Comparison of ENCODE assay signal across 9 cellular contexts in genomic region chr1:160416369-160416768, GRCh38. TPM values are rescaled to one million over a fixed set of nuclear protein-coding genes. Genes with fewer than 3 reads are reported as not detected.
A peak's percentile ranks its signal among the peaks of the same experiment; 100 is the strongest.
DNase-seq lines count a peak whose midpoint lies in the region; ATAC-seq and TF ChIP-seq lines count a peak whose summit lies in the region.
"Had no signal": no experiment of that assay in that cellular context is flagged by ENCODE, and none has a peak within 500 bp of the region (broad histone marks: within the 10 kb centered on the region; RNA-seq: fewer than 3 reads in every experiment).

No MANE protein-coding gene starts in this region.

- H3K4me3 ChIP-seq in right cardiac atrium (ENCODE audit: low read length) (no peak overlapping the region), epithelial cell of proximal tubule (ENCODE audit: low read depth, low read length) (no peak overlapping the region), dorsolateral prefrontal cortex (no peak overlapping the region)

- intact Hi-C loops in right cardiac atrium (cut with DNase I) (no loop called here), Right ventricle myocardium superior (cut with DNase I) (no loop called here), dorsolateral prefrontal cortex (cut with DNase I) (no loop called here)

- DNase-seq in right cardiac atrium (no peak), Right ventricle myocardium superior (no peak), NCI-H2171 (lab: John Stamatoyannopoulos, UW) (peak; percentile 16), epithelial cell of proximal tubule (ENCODE audit: low read depth) (no peak), dorsolateral prefrontal cortex (no peak), NAMALWA (ENCODE audit: low spot score) (no peak), epidermal melanocyte (ENCODE audit: insufficient read length, low spot score) (no peak)
- DNase-seq: naive B cell had no signal

- H3K27me3 ChIP-seq in right cardiac atrium (ENCODE audit: control insufficient read depth, insufficient read depth) (no peaks in the 10 kb centered on the region), dorsolateral prefrontal cortex (no peaks in the 10 kb centered on the region)

- H3K9me3 ChIP-seq in right cardiac atrium (ENCODE audit: control insufficient read depth, low read length), result no peaks in the 10 kb centered on the region

- peak; percentile 27 to 40 for ATAC-seq in right cardiac atrium
- no peak for ATAC-seq in Right ventricle myocardium superior (ENCODE audit: poor library complexity)
- ATAC-seq in GM21526 (IDR thresholded peaks at IDR 0.05; ENCODE audit: low FRiP score, unreplicated experiment), result no peak

- peak; percentile 76 for TF ChIP-seq CTCF in epithelial cell of proximal tubule (conservative IDR thresholded peaks at IDR 0.05; ENCODE audit: low read depth, low read length)
- TF ChIP-seq CTCF in dorsolateral prefrontal cortex (IDR thresholded peaks at IDR 0.05 in 54 of 56, conservative IDR thresholded peaks at IDR 0.05 in 2 of 56; ENCODE audit: low read depth in 1 of 56, partially characterized antibody in 56 of 56), result peak in 19 of 56 donors; percentile 8 to 41 (median 18)

- 73% methylated on average over 4 of the region's 4 CpGs for WGBS in right cardiac atrium

- peaks cover 3% of the 10 kb centered on the region for H3K4me1 ChIP-seq in right cardiac atrium (ENCODE audit: control insufficient read depth, insufficient read depth, low read length)

- no peak overlapping the region for H3K27ac ChIP-seq in right cardiac atrium (ENCODE audit: low read length)
- H3K27ac ChIP-seq in dorsolateral prefrontal cortex, result no peak overlapping the region

RNA-seq across cellular contexts. Expression of gene VANGL2, which starts 16.0 kb away (rescaled TPM):
- 10 to 100 TPM in 2 of 4 donors, 1 to 10 TPM in 2; 8.3 to 11.4 (median 9.5) TPM for total RNA-seq in right cardiac atrium
- 4.7 TPM for polyA plus RNA-seq in right cardiac atrium
- total RNA-seq in Right ventricle myocardium superior, result 1.9 TPM
- total RNA-seq in epithelial cell of proximal tubule, result 5.6 and 7.2 TPM in 2 replicates
- total RNA-seq in dorsolateral prefrontal cortex, result 10 to 100 TPM in 25 of 120 experiments, 1 to 10 TPM in 95; 3.5 to 15.6 (median 8.0) TPM

RNA-seq across cellular contexts. Expression of gene NHLH1, which starts 49.5 kb away (rescaled TPM):
- under 1 TPM in 1 of 4 donors, not detected in 3; 0.09 TPM for total RNA-seq in right cardiac atrium
- polyA plus RNA-seq in right cardiac atrium, result 0.05 TPM
- not detected for total RNA-seq in Right ventricle myocardium superior
- not detected in 2 replicates for total RNA-seq in epithelial cell of proximal tubule
- 1 to 10 TPM in 50 of 120 experiments, under 1 TPM in 68, not detected in 2; 0.18 to 3.4 (median 0.90) TPM for total RNA-seq in dorsolateral prefrontal cortex

Comparison
In these comparisons a context has a peak if more than half of its experiments do, and no peak if none do; other contexts are left out.
1. ATAC-seq: peak in right cardiac atrium (2 of 2); none in Right ventricle myocardium superior (single experiment) and GM21526 (single experiment).